Comparison of ENCODE assay signal across 14 cellular contexts in genomic region chr2:128624425-128624795, GRCh38.
A peak's percentile ranks its signal among the peaks of the same experiment; 100 is the strongest.
DNase-seq lines count a peak whose midpoint lies in the region; ATAC-seq, FAIRE-seq and TF ChIP-seq lines count a peak whose summit lies in the region.
"Had no signal": no experiment of that assay in that cellular context is flagged by ENCODE, and none has a peak within 500 bp of the region (broad histone marks: within the 10 kb centered on the region; RNA-seq: fewer than 3 reads in every experiment).

No MANE protein-coding gene starts in this region.

- CTCF ChIA-PET in GM12878 (lab: Yijun Ruan, JAX), result no interaction called here

- no peaks in the 10 kb centered on the region for H3K36me3 Mint-ChIP-seq in osteocyte (ENCODE audit: unreplicated experiment)
- H3K36me3 Mint-ChIP-seq: CD4-positive, alpha-beta memory T cell had no signal

- POLR2A ChIA-PET in GM12878 (lab: Charles Lee), result no interaction called here

- peaks cover 37% of the 10 kb centered on the region for H3K4me1 Mint-ChIP-seq in osteocyte (ENCODE audit: unreplicated experiment)
- H3K4me1 Mint-ChIP-seq: CD4-positive, alpha-beta memory T cell had no signal

- no peaks in the 10 kb centered on the region for H4K20me1 ChIP-seq in GM12878 (ENCODE audit: control insufficient read depth, insufficient read depth)

- no peak overlapping the region for H4K8ac ChIP-seq in mesendoderm (ENCODE audit: low read depth, low read length)

- no peak overlapping the region for H4K5ac ChIP-seq in mesendoderm (ENCODE audit: low read length)

- H3K9ac ChIP-seq in GM12878 (ENCODE audit: control insufficient read depth, insufficient read depth, low read length) (no peak overlapping the region), mesendoderm (ENCODE audit: low read length) (no peak overlapping the region)

- H3K27ac Mint-ChIP-seq in osteocyte (ENCODE audit: unreplicated experiment), result peak overlapping the region; percentile 98
- H3K27ac Mint-ChIP-seq: CD4-positive, alpha-beta memory T cell had no signal

- no TSS peak for BruUV-seq in GM12878 (replicated peaks; lab: Mats Ljungman, UMichigan)

- in situ Hi-C loops in GM12878 (cut with MboI), result no loop called here

- no peak overlapping the region for H2AFZ ChIP-seq in GM12878 (ENCODE audit: control insufficient read depth, low read depth, low read length)

- no peak overlapping the region for H3K18ac ChIP-seq in mesendoderm (ENCODE audit: low read length)

- H3K4me2 ChIP-seq in GM12878 (ENCODE audit: control insufficient read depth, insufficient read depth) (no peak overlapping the region), mesendoderm (ENCODE audit: low read length) (no peak overlapping the region)

- no peak for TF ChIP-seq RAD21 in GM12878 (IDR thresholded peaks at IDR 0.05; ENCODE audit: insufficient read depth, low read depth, low read length)

- H2AK5ac ChIP-seq in mesendoderm (ENCODE audit: low read length), result no peak overlapping the region

- no peak overlapping the region for H2BK5ac ChIP-seq in mesendoderm (ENCODE audit: low read length)

- peaks cover 14% of the 10 kb centered on the region for H3K4me1 ChIP-seq in GM12878 (ENCODE audit: control insufficient read depth, insufficient read depth, low read length)
- no peaks in the 10 kb centered on the region for H3K4me1 ChIP-seq in mesendoderm (ENCODE audit: control insufficient read depth, low read depth, low read length)
- H3K4me1 ChIP-seq: Peyer's patch had no signal

- no peak overlapping the region for H3K4ac ChIP-seq in mesendoderm (ENCODE audit: low read depth, low read length)

- no peak overlapping the region for H3K27ac ChIP-seq in GM12878 (ENCODE audit: control insufficient read depth, insufficient read depth)
- H3K27ac ChIP-seq in mesendoderm (ENCODE audit: low read depth, low read length), result no peak overlapping the region
- H3K27ac ChIP-seq in coronary artery, result no peak overlapping the region
- H3K27ac ChIP-seq: Peyer's patch, tibial artery had no signal

- RAD21 ChIA-PET in GM12878 (lab: Charles Lee; ENCODE audit: unreplicated experiment), result no interaction called here

- no peak overlapping the region for H2BK120ac ChIP-seq in mesendoderm (ENCODE audit: low read depth, low read length)

- no peak for DNase-seq in GM12878 (ENCODE audit: low read depth, low spot score)
- DNase-seq in osteocyte (ENCODE audit: extremely low spot score, unreplicated experiment), result no peak
- DNase-seq in T1000 (lab: John Stamatoyannopoulos, UW), result no peak
- no peak for DNase-seq in mesendoderm
- DNase-seq in coronary artery (ENCODE audit: low spot score), result no peak
- DNase-seq in RKO (ENCODE audit: low spot score), result no peak
- DNase-seq: activated CD8-positive, alpha-beta memory T cell treated with anti-CD3 and anti-CD28 coated beads, Interleukin-2, amount 50 U/mL, for 4 hours; CD4-positive, alpha-beta memory T cell; NCI-H446 treated with DMSO at 0.1 percent for 48 hours; tibial artery had no signal

- no peaks in the 10 kb centered on the region for H3K9me3 ChIP-seq in GM12878 (replicated peaks; ENCODE audit: control insufficient read depth, insufficient read depth, low read length)
- H3K9me3 ChIP-seq: Peyer's patch, tibial artery had no signal

- 60% methylated on average over 10 of the region's 10 CpGs for WGBS in GM12878 (ENCODE audit: insufficient coverage, insufficient replicate concordance, low lambda C conversion rate, missing lambda C conversion rate)
- WGBS in mesendoderm (ENCODE audit: extremely low coverage, insufficient coverage, low lambda C conversion rate), result no CpG with 5 or more reads among the region's 10 CpGs

- no peak overlapping the region for H3K56ac ChIP-seq in mesendoderm (ENCODE audit: low read length)

- no peak for FAIRE-seq in GM12878 (lab: Jason Lieb, UNC)
- FAIRE-seq: G401.6 had no signal

- H3K79me2 ChIP-seq in GM12878 (ENCODE audit: control insufficient read depth, insufficient read depth, low read length) (no peaks in the 10 kb centered on the region), mesendoderm (ENCODE audit: control insufficient read depth, insufficient read depth, low read length) (no peaks in the 10 kb centered on the region)

- H3K23ac ChIP-seq in mesendoderm (ENCODE audit: low read length), result no peak overlapping the region

- TF ChIP-seq EP300 in GM12878 (IDR thresholded peaks at IDR 0.05; ENCODE audit: borderline replicate concordance in 1 of 2, control insufficient read depth in 1 of 2, low read depth in 2 of 2, low read length in 2 of 2), result no peak

- no peak for TF ChIP-seq POLR2A in GM12878 (IDR thresholded peaks at IDR 0.05; ENCODE audit: low read depth, low read length)

- no peak overlapping the region for H3K4me3 Mint-ChIP-seq in osteocyte (ENCODE audit: unreplicated experiment)
- H3K4me3 Mint-ChIP-seq: CD4-positive, alpha-beta memory T cell had no signal

- SMC1A ChIA-PET in GM12878 (lab: Charles Lee; ENCODE audit: uncharacterized antibody, unreplicated experiment), result interaction anchor here (0.6 kb wide), 1 partner anchor 55 kb away, joined by 3 read pairs; no protein-coding TSS in a partner anchor

- H3K27me3 Mint-ChIP-seq in osteocyte (ENCODE audit: unreplicated experiment), result peaks cover 2% of the 10 kb centered on the region

- H3K79me1 ChIP-seq in mesendoderm (ENCODE audit: low read length), result no peaks in the 10 kb centered on the region

- intact Hi-C loops in GM12878 (cut with micrococcal nuclease; ENCODE audit: unreplicated experiment), result no loop called here

- H3K27me3 ChIP-seq in GM12878 (replicated peaks in 1 of 2; ENCODE audit: control insufficient read depth in 2 of 2, insufficient read depth in 2 of 2, low read length in 1 of 2) (no peaks in the 10 kb centered on the region; a peak in 1 of 4 replicates), mesendoderm (ENCODE audit: insufficient read depth, low read length, poor library complexity) (no peaks in the 10 kb centered on the region)
- H3K27me3 ChIP-seq: Peyer's patch, tibial artery had no signal

- no peak overlapping the region for H2BK15ac ChIP-seq in mesendoderm (replicated peaks; ENCODE audit: low read depth)

- TF ChIP-seq CTCF in GM12878 (IDR thresholded peaks at IDR 0.05 in 2 of 3, conservative IDR thresholded peaks at IDR 0.05 in 1 of 3; ENCODE audit: control insufficient read depth in 2 of 3, extremely low read depth in 1 of 3, insufficient read depth in 1 of 3, low read depth in 3 of 3, low read length in 3 of 3), result no peak
- TF ChIP-seq CTCF in osteocyte (IDR thresholded peaks at IDR 0.05), result no peak
- no peak for TF ChIP-seq CTCF in coronary artery (IDR thresholded peaks at IDR 0.05)

- H3K36me3 ChIP-seq in GM12878 (ENCODE audit: control insufficient read depth in 2 of 2, insufficient read depth in 2 of 2, low read length in 1 of 2) (no peaks in the 10 kb centered on the region), mesendoderm (ENCODE audit: control insufficient read depth, insufficient read depth, low read length) (no peaks in the 10 kb centered on the region)
- H3K36me3 ChIP-seq: Peyer's patch, tibial artery had no signal

- peak; percentile 12 for ATAC-seq in GM19328 (IDR thresholded peaks at IDR 0.05; ENCODE audit: unreplicated experiment)
- ATAC-seq in HG03066 (IDR thresholded peaks at IDR 0.05; ENCODE audit: low read depth, unreplicated experiment), result peak; percentile 8
- peak; percentile 48 for ATAC-seq in GM12878

- no peaks in the 10 kb centered on the region for H3K9me3 Mint-ChIP-seq in osteocyte (ENCODE audit: unreplicated experiment)

- no peak overlapping the region for H3K4me3 ChIP-seq in GM12878
- no peak overlapping the region for H3K4me3 ChIP-seq in mesendoderm (ENCODE audit: low read length)
- H3K4me3 ChIP-seq in coronary artery, result no peak overlapping the region
- H3K4me3 ChIP-seq: Peyer's patch, tibial artery had no signal

TF ChIP-seq in GM12878, 131 proteins besides CTCF, POLR2A, EP300 and RAD21 (continues in another document):
- TF ChIP-seq PBX3 (IDR thresholded peaks at IDR 0.05; ENCODE audit: insufficient replicate concordance, low read depth, low read length) (no peak), ESRRA (IDR thresholded peaks at IDR 0.05; ENCODE audit: low read length) (no peak), ZNF687 (IDR thresholded peaks at IDR 0.05) (no peak), PAX5 (IDR thresholded peaks at IDR 0.05; ENCODE audit: borderline replicate concordance, low read depth, low read length) (no peak)
